In the genomic region with DNA sequence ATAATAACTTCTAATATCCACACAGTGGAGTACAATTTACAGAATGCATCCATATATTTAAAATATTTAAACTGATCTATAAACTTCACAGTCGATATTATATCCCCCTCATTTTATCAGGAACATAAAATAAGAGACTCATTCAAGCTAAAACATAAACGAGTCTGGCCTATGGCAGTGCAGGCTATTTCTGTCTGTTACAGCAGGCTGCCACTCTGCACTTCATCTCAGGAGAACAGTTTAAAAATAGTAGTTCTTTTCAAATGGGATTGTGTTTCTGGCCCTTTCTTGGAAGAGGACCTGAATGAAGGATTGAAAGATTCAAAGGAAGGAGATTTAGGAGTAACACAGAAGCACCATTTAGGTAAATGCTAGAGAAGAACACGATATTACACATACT, we compare ENCODE assay signal across 32 cellular contexts.
"Had no signal": no experiment of that assay in that cellular context is flagged by ENCODE, and none has a peak within 500 bp of the region (broad histone marks: within the 10 kb centered on the region; RNA-seq: fewer than 3 reads in every experiment).

No MANE protein-coding gene starts in this region.

- H3K27ac Mint-ChIP-seq: activated CD4-positive, alpha-beta T cell treated with anti-CD3 and anti-CD28 coated beads, Interleukin-2, amount 10 ng/mL, durations not matched to agents 24 days and 14 days; activated CD8-positive, alpha-beta T cell treated with anti-CD3 and anti-CD28 coated beads for 36 hours; activated naive CD8-positive, alpha-beta T cell treated with anti-CD3 and anti-CD28 coated beads for 36 hours; activated T-cell treated with anti-CD3 and anti-CD28 coated beads, Interleukin-2, amount 50 U/mL, for 72 hours; activated T-helper 17 cell treated with anti-CD3 and anti-CD28 coated beads, Interleukin-2, amount 50 U/mL, for 72 hours had no signal

- DNase-seq: activated CD4-positive, alpha-beta T cell treated with anti-CD3 and anti-CD28 coated beads for 1 hour; activated CD4-positive, alpha-beta T cell treated with anti-CD3 and anti-CD28 coated beads, Interleukin-2, amount 10 ng/mL, durations not matched to agents 24 days and 14 days; activated CD4-positive, alpha-beta T cell treated with anti-CD3 and anti-CD28 coated beads, Interleukin-2, amount 50 U/mL, for 4 hours; activated CD4-positive, CD25-positive, alpha-beta regulatory T cell; activated CD8-positive, alpha-beta T cell treated with anti-CD3 and anti-CD28 coated beads for 36 hours; activated effector memory CD4-positive, alpha-beta T cell treated with anti-CD3 and anti-CD28 coated beads, Interleukin-2, amount 50 U/mL, for 16 hours; activated naive CD4-positive, alpha-beta T cell; activated naive CD4-positive, alpha-beta T cell treated with anti-CD3 and anti-CD28 coated beads, Interleukin-2, amount 50 U/mL, for 16 hours; activated naive CD8-positive, alpha-beta T cell treated with anti-CD3 and anti-CD28 coated beads for 36 hours; activated T-cell treated with anti-CD3 and anti-CD28 coated beads, Interleukin-2, amount 50 U/mL, for 1 hour; activated T-cell treated with anti-CD3 and anti-CD28 coated beads, Interleukin-2, amount 50 U/mL, for 72 hours; amniotic stem cell; aorta; caudate nucleus; NCI-H1092 treated with DMSO at 0.1 percent for 48 hours; NCI-H187 treated with DMSO at 0.1 percent for 48 hours; NCI-H2081; NCI-H226; NCI-H446 treated with DMSO at 0.1 percent for 48 hours; NCI-H524; NCI-H69; NK-92 treated with Interleukin-12 subunit alpha and Interleukin-12 subunit beta, amount 100 ng/mL, for 24 hours; PC-3; Peyer's patch; RPMI8226; SW 1271; T-helper 1 cell; T-helper 2 cell; T-helper 9 cell; WERI-Rb-1 had no signal

- H3K27me3 Mint-ChIP-seq: activated CD4-positive, alpha-beta T cell treated with anti-CD3 and anti-CD28 coated beads, Interleukin-2, amount 10 ng/mL, durations not matched to agents 24 days and 14 days; activated naive CD8-positive, alpha-beta T cell treated with anti-CD3 and anti-CD28 coated beads for 36 hours had no signal

- H3K27ac ChIP-seq: Peyer's patch, WERI-Rb-1 had no signal

- H3K4me1 Mint-ChIP-seq: activated CD4-positive, alpha-beta T cell treated with anti-CD3 and anti-CD28 coated beads, Interleukin-2, amount 10 ng/mL, durations not matched to agents 24 days and 14 days; activated naive CD8-positive, alpha-beta T cell treated with anti-CD3 and anti-CD28 coated beads for 36 hours; activated T-helper 17 cell treated with anti-CD3 and anti-CD28 coated beads, Interleukin-2, amount 50 U/mL, for 72 hours had no signal

- H3K9me3 Mint-ChIP-seq: activated CD4-positive, alpha-beta T cell treated with anti-CD3 and anti-CD28 coated beads, Interleukin-2, amount 10 ng/mL, durations not matched to agents 24 days and 14 days; activated CD8-positive, alpha-beta T cell treated with anti-CD3 and anti-CD28 coated beads for 36 hours; activated naive CD8-positive, alpha-beta T cell treated with anti-CD3 and anti-CD28 coated beads for 36 hours; activated T-helper 17 cell treated with anti-CD3 and anti-CD28 coated beads, Interleukin-2, amount 50 U/mL, for 72 hours had no signal

- H3K27me3 ChIP-seq: Peyer's patch had no signal

- H3K9me3 ChIP-seq: Peyer's patch had no signal

- H3K36me3 ChIP-seq: Peyer's patch, WERI-Rb-1 had no signal

- H3K36me3 Mint-ChIP-seq: activated naive CD8-positive, alpha-beta T cell treated with anti-CD3 and anti-CD28 coated beads for 36 hours had no signal

- H3K4me1 ChIP-seq: Peyer's patch had no signal

- ATAC-seq: activated CD8-positive, alpha-beta T cell treated with anti-CD3 and anti-CD28 coated beads for 36 hours; activated T-cell treated with anti-CD3 and anti-CD28 coated beads, Interleukin-2, amount 50 U/mL, for 72 hours; activated T-helper 17 cell treated with anti-CD3 and anti-CD28 coated beads, Interleukin-2, amount 50 U/mL, for 72 hours; K562; PC-3 had no signal

- H3K4me3 ChIP-seq: K562, Peyer's patch had no signal

- H3K4me3 Mint-ChIP-seq: activated CD4-positive, alpha-beta T cell treated with anti-CD3 and anti-CD28 coated beads, Interleukin-2, amount 10 ng/mL, durations not matched to agents 24 days and 14 days; activated CD8-positive, alpha-beta T cell treated with anti-CD3 and anti-CD28 coated beads for 36 hours; activated naive CD8-positive, alpha-beta T cell treated with anti-CD3 and anti-CD28 coated beads for 36 hours; activated T-cell treated with anti-CD3 and anti-CD28 coated beads, Interleukin-2, amount 50 U/mL, for 72 hours; activated T-helper 17 cell treated with anti-CD3 and anti-CD28 coated beads, Interleukin-2, amount 50 U/mL, for 72 hours had no signal
